15 cellular contexts compared by ENCODE assay signal in genomic region chr5:55105976-55106375, GRCh38. TPM values are rescaled to one million over a fixed set of nuclear protein-coding genes. Genes with fewer than 3 reads are reported as not detected.
A peak's percentile ranks its signal among the peaks of the same experiment; 100 is the strongest.
DNase-seq lines count a peak whose midpoint lies in the region; ATAC-seq lines count a peak whose summit lies in the region.
"Not testable (repeated sequence)": the region's sequence is repeated elsewhere in the genome, so short reads cannot be mapped to it uniquely, and the experiment has no call there.
"Had no signal": no experiment of that assay in that cellular context is flagged by ENCODE, and none has a peak within 500 bp of the region (broad histone marks: within the 10 kb centered on the region; RNA-seq: fewer than 3 reads in every experiment).

No MANE protein-coding gene starts in this region.

- not testable (repeated sequence) for H3K27me3 ChIP-seq in CD8-positive, alpha-beta memory T cell (ENCODE audit: insufficient read depth, low read length, poor library complexity, severe bottlenecking)

- peaks cover 64 to 85% (median 70%) of the 10 kb centered on the region in 3 donors for H3K4me1 Mint-ChIP-seq in CD8-positive, alpha-beta memory T cell
- H3K4me1 Mint-ChIP-seq in T-helper 2 cell treated with Interferon-gamma antibody and Interleukin-4, amounts not matched to agents 5 μg/mL and 100 μg/mL, for 36 hours (ENCODE audit: low read depth), result peaks cover 54% of the 10 kb centered on the region
- peaks cover 69% of the 10 kb centered on the region for H3K4me1 Mint-ChIP-seq in activated CD8-positive, alpha-beta T cell treated with anti-CD3 and anti-CD28 coated beads, Interleukin-2, amount 10 ng/mL, durations not matched to agents 7 days and 5 days (ENCODE audit: low read depth)
- H3K4me1 Mint-ChIP-seq in activated naive CD8-positive, alpha-beta T cell treated with anti-CD3 and anti-CD28 coated beads, Interleukin-2, amount 10 ng/mL, durations not matched to agents 7 days and 5 days, result peaks cover 49% of the 10 kb centered on the region
- peaks cover 71 to 80% of the 10 kb centered on the region in 2 donors for H3K4me1 Mint-ChIP-seq in immature natural killer cell
- peaks cover 55% of the 10 kb centered on the region for H3K4me1 Mint-ChIP-seq in stimulated activated effector memory CD8-positive, alpha-beta T cell treated with anti-CD3 and anti-CD28 coated beads, Interleukin-12 subunit alpha, Interleukin-12 subunit beta, amount 100 ng/mL, for 72 hours

- H3K27me3 Mint-ChIP-seq in CD8-positive, alpha-beta memory T cell; T-helper 2 cell treated with Interferon-gamma antibody and Interleukin-4, amounts not matched to agents 5 μg/mL and 100 μg/mL, for 36 hours (ENCODE audit: low read depth); activated CD8-positive, alpha-beta T cell treated with anti-CD3 and anti-CD28 coated beads, Interleukin-2, amount 10 ng/mL, durations not matched to agents 7 days and 5 days (ENCODE audit: low read depth); activated naive CD8-positive, alpha-beta T cell treated with anti-CD3 and anti-CD28 coated beads, Interleukin-2, amount 10 ng/mL, durations not matched to agents 7 days and 5 days: not testable (repeated sequence)
- peaks cover 4 to 16% (median 4%) of the 10 kb centered on the region in 3 donors for H3K27me3 Mint-ChIP-seq in immature natural killer cell (ENCODE audit: low read depth in 3 of 3)

- peaks cover 50% of the 10 kb centered on the region for H3K4me1 ChIP-seq in CD8-positive, alpha-beta memory T cell (ENCODE audit: insufficient read depth, low read length)

- DNase-seq in CD8-positive, alpha-beta memory T cell; T-helper 2 cell treated with Interferon-gamma antibody and Interleukin-4, amounts not matched to agents 5 μg/mL and 100 μg/mL, for 36 hours (ENCODE audit: low spot score); activated CD8-positive, alpha-beta T cell treated with anti-CD3 and anti-CD28 coated beads, Interleukin-2, amount 10 ng/mL, durations not matched to agents 7 days and 5 days; activated naive CD8-positive, alpha-beta T cell treated with anti-CD3 and anti-CD28 coated beads, Interleukin-2, amount 10 ng/mL, durations not matched to agents 7 days and 5 days; immature natural killer cell; stimulated activated effector memory CD8-positive, alpha-beta T cell treated with anti-CD3 and anti-CD28 coated beads, Interleukin-12 subunit alpha, Interleukin-12 subunit beta, amount 100 ng/mL, for 72 hours (ENCODE audit: low spot score in 2 of 2): not testable (repeated sequence)

- H3K9me3 Mint-ChIP-seq in CD8-positive, alpha-beta memory T cell; T-helper 2 cell treated with Interferon-gamma antibody and Interleukin-4, amounts not matched to agents 5 μg/mL and 100 μg/mL, for 36 hours; activated CD8-positive, alpha-beta T cell treated with anti-CD3 and anti-CD28 coated beads, Interleukin-2, amount 10 ng/mL, durations not matched to agents 7 days and 5 days (ENCODE audit: insufficient read depth); activated naive CD8-positive, alpha-beta T cell treated with anti-CD3 and anti-CD28 coated beads, Interleukin-2, amount 10 ng/mL, durations not matched to agents 7 days and 5 days; immature natural killer cell; stimulated activated effector memory CD8-positive, alpha-beta T cell treated with anti-CD3 and anti-CD28 coated beads, Interleukin-12 subunit alpha, Interleukin-12 subunit beta, amount 100 ng/mL, for 72 hours: not testable (repeated sequence)

- not testable (repeated sequence) for H3K4me3 ChIP-seq in CD8-positive, alpha-beta memory T cell (ENCODE audit: low read length)

- H3K9me3 ChIP-seq in CD8-positive, alpha-beta memory T cell (ENCODE audit: low read length), result not testable (repeated sequence)

- peaks cover 23% of the 10 kb centered on the region for H3K36me3 ChIP-seq in CD8-positive, alpha-beta memory T cell (ENCODE audit: insufficient read depth, low read length)

- CTCF ChIA-PET in CD8-positive, alpha-beta memory T cell (lab: Charles Lee), result interaction anchor here (1.8 kb wide), 1 partner anchor 10 kb away, joined by 7 read pairs; no protein-coding TSS in a partner anchor
- CTCF ChIA-PET in activated CD8-positive, alpha-beta T cell treated with anti-CD3 and anti-CD28 coated beads, Interleukin-2, amount 10 ng/mL, durations not matched to agents 7 days and 5 days (lab: Charles Lee), result interaction anchor here (1.0 to 6.2 kb wide), 7 partner anchors 38 to 200 kb away, joined by 3 to 64 read pairs (median 5); partner anchors contain the start of gene GPX8

- H3K27ac ChIP-seq in CD8-positive, alpha-beta memory T cell (ENCODE audit: low read depth, low read length), result not testable (repeated sequence)

- peak overlapping the region in 5 of 7 donors; percentile 21 to 83 (median 73) for H3K4me3 Mint-ChIP-seq in CD8-positive, alpha-beta memory T cell
- peak overlapping the region; percentile 82 for H3K4me3 Mint-ChIP-seq in T-helper 2 cell treated with Interferon-gamma antibody and Interleukin-4, amounts not matched to agents 5 μg/mL and 100 μg/mL, for 36 hours
- H3K4me3 Mint-ChIP-seq in activated CD8-positive, alpha-beta T cell treated with anti-CD3 and anti-CD28 coated beads, Interleukin-2, amount 10 ng/mL, durations not matched to agents 7 days and 5 days, result peak overlapping the region; percentile 56
- H3K4me3 Mint-ChIP-seq in activated naive CD8-positive, alpha-beta T cell treated with anti-CD3 and anti-CD28 coated beads, Interleukin-2, amount 10 ng/mL, durations not matched to agents 7 days and 5 days, result peak overlapping the region; percentile 45
- H3K4me3 Mint-ChIP-seq in immature natural killer cell, result peak overlapping the region; percentile 77 to 88 (median 86)
- H3K4me3 Mint-ChIP-seq in stimulated activated effector memory CD8-positive, alpha-beta T cell treated with anti-CD3 and anti-CD28 coated beads, Interleukin-12 subunit alpha, Interleukin-12 subunit beta, amount 100 ng/mL, for 72 hours, result peak overlapping the region; percentile 45

- H3K27ac Mint-ChIP-seq in CD8-positive, alpha-beta memory T cell; T-helper 2 cell treated with Interferon-gamma antibody and Interleukin-4, amounts not matched to agents 5 μg/mL and 100 μg/mL, for 36 hours; activated CD8-positive, alpha-beta T cell treated with anti-CD3 and anti-CD28 coated beads, Interleukin-2, amount 10 ng/mL, durations not matched to agents 7 days and 5 days; activated naive CD8-positive, alpha-beta T cell treated with anti-CD3 and anti-CD28 coated beads, Interleukin-2, amount 10 ng/mL, durations not matched to agents 7 days and 5 days: not testable (repeated sequence)
- H3K27ac Mint-ChIP-seq in immature natural killer cell, result peak overlapping the region; percentile 77 to 92 (median 87)
- H3K27ac Mint-ChIP-seq in stimulated activated effector memory CD8-positive, alpha-beta T cell treated with anti-CD3 and anti-CD28 coated beads, Interleukin-12 subunit alpha, Interleukin-12 subunit beta, amount 100 ng/mL, for 72 hours, result peak overlapping the region; percentile 63

- POLR2A ChIA-PET in CD8-positive, alpha-beta memory T cell (lab: Charles Lee), result interaction anchor here (1.6 kb wide), 1 partner anchor 10 kb away, joined by 6 read pairs; no protein-coding TSS in a partner anchor
- POLR2A ChIA-PET in activated CD8-positive, alpha-beta T cell treated with anti-CD3 and anti-CD28 coated beads, Interleukin-2, amount 10 ng/mL, durations not matched to agents 7 days and 5 days (lab: Charles Lee), result interaction anchor here (2.5 kb wide), 1 partner anchor 44 kb away, joined by 5 read pairs; no protein-coding TSS in a partner anchor
- POLR2A ChIA-PET in activated naive CD8-positive, alpha-beta T cell treated with anti-CD3 and anti-CD28 coated beads, Interleukin-2, amount 10 ng/mL, durations not matched to agents 7 days and 5 days (lab: Charles Lee), result interaction anchor here (2.0 to 2.5 kb wide), 2 partner anchors 28 to 44 kb away, joined by 6 to 14 read pairs; no protein-coding TSS in a partner anchor

- peaks cover 35 to 49% (median 41%) of the 10 kb centered on the region in 3 donors for H3K36me3 Mint-ChIP-seq in CD8-positive, alpha-beta memory T cell
- peaks cover 69% of the 10 kb centered on the region for H3K36me3 Mint-ChIP-seq in T-helper 2 cell treated with Interferon-gamma antibody and Interleukin-4, amounts not matched to agents 5 μg/mL and 100 μg/mL, for 36 hours (ENCODE audit: low read depth)
- peaks cover 70% of the 10 kb centered on the region for H3K36me3 Mint-ChIP-seq in activated CD8-positive, alpha-beta T cell treated with anti-CD3 and anti-CD28 coated beads, Interleukin-2, amount 10 ng/mL, durations not matched to agents 7 days and 5 days (ENCODE audit: low read depth)
- H3K36me3 Mint-ChIP-seq in activated naive CD8-positive, alpha-beta T cell treated with anti-CD3 and anti-CD28 coated beads, Interleukin-2, amount 10 ng/mL, durations not matched to agents 7 days and 5 days, result peaks cover 58% of the 10 kb centered on the region
- peaks cover 45 to 57% (median 56%) of the 10 kb centered on the region in 3 donors for H3K36me3 Mint-ChIP-seq in immature natural killer cell
- peaks cover 74% of the 10 kb centered on the region for H3K36me3 Mint-ChIP-seq in stimulated activated effector memory CD8-positive, alpha-beta T cell treated with anti-CD3 and anti-CD28 coated beads, Interleukin-12 subunit alpha, Interleukin-12 subunit beta, amount 100 ng/mL, for 72 hours

- not testable (repeated sequence) for ATAC-seq in activated CD8-positive, alpha-beta T cell treated with anti-CD3 and anti-CD28 coated beads, Interleukin-2, amount 10 ng/mL, durations not matched to agents 7 days and 5 days; activated naive CD8-positive, alpha-beta T cell treated with anti-CD3 and anti-CD28 coated beads, Interleukin-2, amount 10 ng/mL, durations not matched to agents 7 days and 5 days (ENCODE audit: low read depth); stimulated activated effector memory CD8-positive, alpha-beta T cell treated with anti-CD3 and anti-CD28 coated beads, Interleukin-12 subunit alpha, Interleukin-12 subunit beta, amount 100 ng/mL, for 72 hours

RNA-seq across cellular contexts. Expression of gene GZMA, which starts 3.5 kb away (rescaled TPM):
- total RNA-seq in CD8-positive, alpha-beta memory T cell, result 10 to 100 TPM; 13.3 to 15.1 TPM
- 1,138 TPM for polyA plus RNA-seq in CD8-positive, alpha-beta memory T cell
- 100 to 1,000 TPM; 356 to 365 TPM for total RNA-seq in activated CD8-positive, alpha-beta T cell treated with anti-CD3 and anti-CD28 coated beads, Interleukin-2, amount 10 ng/mL, durations not matched to agents 7 days and 5 days
- 100 to 1,000 TPM; 242 to 250 TPM for total RNA-seq in activated naive CD8-positive, alpha-beta T cell treated with anti-CD3 and anti-CD28 coated beads, Interleukin-2, amount 10 ng/mL, durations not matched to agents 7 days and 5 days
- polyA plus RNA-seq in immature natural killer cell, result 1,000 to 10,000 TPM; 2,482 to 3,629 (median 2,746) TPM
- total RNA-seq: A172, A673, Calu3, G401, GM23338, H4, H9 had no signal
- polyA plus RNA-seq: BJ, GM23338 had no signal

RNA-seq across cellular contexts. Expression of gene GPX8, which starts 54.0 kb away (rescaled TPM):
- total RNA-seq in CD8-positive, alpha-beta memory T cell, result not detected
- not detected for polyA plus RNA-seq in CD8-positive, alpha-beta memory T cell
- total RNA-seq in activated CD8-positive, alpha-beta T cell treated with anti-CD3 and anti-CD28 coated beads, Interleukin-2, amount 10 ng/mL, durations not matched to agents 7 days and 5 days, result not detected
- total RNA-seq in activated naive CD8-positive, alpha-beta T cell treated with anti-CD3 and anti-CD28 coated beads, Interleukin-2, amount 10 ng/mL, durations not matched to agents 7 days and 5 days, result not detected
- polyA plus RNA-seq in immature natural killer cell, result not detected
- total RNA-seq: CD4-positive, CD25-positive, alpha-beta regulatory T cell had no signal
- polyA plus RNA-seq: CD4-positive, CD25-positive, alpha-beta regulatory T cell had no signal

Comparison
In these comparisons a context has a peak if more than half of its experiments do, and no peak if none do; other contexts are left out.
1. RNA of gene GZMA, which starts 3.5 kb away (total RNA-seq): 356 to 365 TPM in activated CD8-positive, alpha-beta T cell treated with anti-CD3 and anti-CD28 coated beads, Interleukin-2, amount 10 ng/mL, durations not matched to agents 7 days and 5 days and 242 to 250 TPM in activated naive CD8-positive, alpha-beta T cell treated with anti-CD3 and anti-CD28 coated beads, Interleukin-2, amount 10 ng/mL, durations not matched to agents 7 days and 5 days; 13.3 to 15.1 TPM in CD8-positive, alpha-beta memory T cell; every median in the first group is over 10 times any median in the second.
2. Peak in every context shown above with its lines, with median percentiles within 50 percentile points of each other: H3K4me3 Mint-ChIP-seq.